Comparison of ENCODE assay signal across 2 cellular contexts in the genomic region with DNA sequence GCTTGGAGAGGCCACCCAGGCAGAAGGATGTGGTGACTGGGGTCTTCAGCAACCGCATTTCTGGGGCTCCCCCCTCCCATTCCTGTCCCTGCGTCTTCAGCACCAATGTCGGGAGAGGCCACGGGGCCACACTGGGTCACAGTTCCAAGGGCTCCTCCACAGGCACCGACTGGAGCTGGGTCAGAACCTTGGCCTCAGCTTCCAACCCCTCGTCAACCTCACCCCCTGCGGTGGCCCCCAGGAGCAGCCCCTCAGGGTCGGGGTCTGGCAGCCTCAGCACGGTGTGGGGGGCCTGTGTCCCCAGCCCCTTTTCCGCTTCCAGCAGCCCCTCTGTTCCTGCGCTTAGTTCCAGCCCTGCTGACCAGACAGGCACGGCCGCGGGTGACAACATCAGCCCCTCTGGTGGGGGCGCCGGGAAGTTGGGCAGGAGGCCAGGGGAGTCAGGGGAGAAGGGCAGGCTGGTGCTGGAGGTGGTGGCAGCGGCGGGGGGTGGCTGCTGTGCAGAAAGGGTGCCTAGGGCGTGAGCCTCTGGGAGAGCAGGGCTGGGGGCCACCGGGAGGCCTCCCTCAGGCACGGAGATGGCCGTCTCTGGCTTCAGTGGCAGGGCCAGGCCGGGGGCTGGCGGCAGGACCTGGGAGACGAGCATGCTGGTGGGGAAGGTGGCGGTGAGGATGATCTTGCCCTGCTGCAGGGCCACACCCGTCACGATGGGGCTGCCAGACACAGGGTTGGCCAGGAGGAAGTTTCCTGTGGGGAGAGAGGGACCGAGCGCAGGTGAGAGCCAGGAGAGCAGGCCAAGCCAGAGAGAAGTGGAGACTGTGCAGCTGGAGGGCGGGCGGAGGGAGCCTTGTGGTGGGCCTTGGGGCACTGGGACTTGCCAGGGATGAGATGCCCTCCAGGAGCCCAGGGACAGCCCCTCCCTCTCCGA.
TF ChIP-seq lines count a peak whose summit lies in the region.

No MANE protein-coding gene starts in this region.

TF ChIP-seq in SK-N-SH, 30 proteins besides CTCF, POLR2A, EP300 and RAD21 (continued from another document):
- TF ChIP-seq REST (IDR thresholded peaks at IDR 0.05; ENCODE audit: low read depth, low read length): no peak
- TF ChIP-seq YY1 (IDR thresholded peaks at IDR 0.05; ENCODE audit: low read depth): no peak
- TF ChIP-seq RCOR1 (IDR thresholded peaks at IDR 0.05; ENCODE audit: low read length): no peak
- TF ChIP-seq MXI1 (IDR thresholded peaks at IDR 0.05; ENCODE audit: low read depth, low read length): no peak
- no peak for TF ChIP-seq ZBTB33 (IDR thresholded peaks at IDR 0.05; ENCODE audit: borderline replicate concordance, low read depth)
- no peak for TF ChIP-seq TCF12 (IDR thresholded peaks at IDR 0.05)
- TF ChIP-seq SMC3 (IDR thresholded peaks at IDR 0.05; ENCODE audit: low read depth, low read length): no peak
- no peak for TF ChIP-seq GATA2 (CRISPR knock-in tag; IDR thresholded peaks at IDR 0.05)
- TF ChIP-seq JUND (IDR thresholded peaks at IDR 0.05): no peak
- no peak for TF ChIP-seq NFIC (IDR thresholded peaks at IDR 0.05; ENCODE audit: borderline replicate concordance)
- TF ChIP-seq RFX5 (IDR thresholded peaks at IDR 0.05; ENCODE audit: low read length): no peak
- no peak for TF ChIP-seq FOSL2 (IDR thresholded peaks at IDR 0.05; ENCODE audit: borderline replicate concordance, low read depth)

TF ChIP-seq in SK-N-SH treated with all-trans-retinoic acid at 6 μM for 48 hours, 23 proteins besides CTCF, POLR2A, EP300 and RAD21 (continued from another document):
- no peak for TF ChIP-seq PATZ1 (CRISPR knock-in tag; IDR thresholded peaks at IDR 0.05; ENCODE audit: borderline replicate concordance)
- TF ChIP-seq ZFP3 (CRISPR knock-in tag; IDR thresholded peaks at IDR 0.05): no peak
- no peak for TF ChIP-seq ZNF8 (CRISPR knock-in tag; IDR thresholded peaks at IDR 0.05)
- no peak for TF ChIP-seq TCF4 (CRISPR knock-in tag; IDR thresholded peaks at IDR 0.05; ENCODE audit: borderline replicate concordance)
- no peak for TF ChIP-seq POU6F1 (CRISPR knock-in tag; IDR thresholded peaks at IDR 0.05; ENCODE audit: borderline replicate concordance, low read depth)
- TF ChIP-seq OSR1 (CRISPR knock-in tag; IDR thresholded peaks at IDR 0.05): no peak
- no peak for TF ChIP-seq PPARA (CRISPR knock-in tag; IDR thresholded peaks at IDR 0.05; ENCODE audit: borderline replicate concordance)
- no peak for TF ChIP-seq TSHZ2 (CRISPR knock-in tag; IDR thresholded peaks at IDR 0.05)
- no peak for TF ChIP-seq BACH2 (CRISPR knock-in tag; IDR thresholded peaks at IDR 0.05; ENCODE audit: borderline replicate concordance)
- no peak for TF ChIP-seq ZFP30 (CRISPR knock-in tag; IDR thresholded peaks at IDR 0.05)
- no peak for TF ChIP-seq ESRRG (CRISPR knock-in tag; IDR thresholded peaks at IDR 0.05)
- TF ChIP-seq RARB (CRISPR knock-in tag; IDR thresholded peaks at IDR 0.05): no peak
- no peak for TF ChIP-seq ARNTL (CRISPR knock-in tag; IDR thresholded peaks at IDR 0.05; ENCODE audit: borderline replicate concordance, low read depth)
- no peak for TF ChIP-seq TOX (CRISPR knock-in tag; IDR thresholded peaks at IDR 0.05; ENCODE audit: borderline replicate concordance)
- TF ChIP-seq ZNF70 (CRISPR knock-in tag; IDR thresholded peaks at IDR 0.05): no peak
